19 cellular contexts compared by ENCODE assay signal in the genomic region with DNA sequence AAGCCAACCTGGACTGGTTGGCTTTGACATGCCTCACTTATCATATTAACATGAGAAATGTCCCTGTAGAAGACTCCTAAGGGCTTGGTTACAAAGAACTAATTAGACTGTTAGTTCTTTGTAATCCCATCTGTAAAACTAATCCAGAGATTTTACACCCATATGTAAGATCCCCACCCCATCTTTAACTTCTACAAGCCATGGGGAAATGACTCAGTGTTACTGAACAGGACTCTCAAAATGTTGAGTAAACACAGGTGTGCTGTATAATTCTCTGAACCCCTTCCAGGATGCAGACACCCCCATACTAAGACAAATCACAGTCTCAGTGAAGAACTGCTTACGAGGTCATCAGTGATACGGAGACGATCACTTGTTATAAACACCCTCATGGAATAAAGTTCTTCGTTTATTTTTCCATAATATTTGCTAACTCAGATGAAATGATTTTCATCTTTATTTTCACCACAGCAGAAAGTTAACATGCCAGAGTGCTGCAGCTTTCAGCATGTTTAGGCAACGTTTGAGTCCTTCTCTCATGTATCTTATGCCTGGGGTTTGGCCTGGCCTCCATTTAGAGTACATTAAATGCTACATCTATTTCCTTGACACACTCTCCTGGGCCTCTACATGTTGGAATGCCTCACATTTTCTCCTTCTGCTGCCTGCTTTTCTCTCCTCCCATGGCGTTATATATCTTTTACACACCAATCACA. TPM values are rescaled to one million over a fixed set of nuclear protein-coding genes. Genes with fewer than 3 reads are reported as not detected.
"Had no signal": no experiment of that assay in that cellular context is flagged by ENCODE, and none has a peak within 500 bp of the region (broad histone marks: within the 10 kb centered on the region; RNA-seq: fewer than 3 reads in every experiment).

No MANE protein-coding gene starts in this region.

- H3K4me2 ChIP-seq: neural progenitor cell had no signal

- H3K4me3 ChIP-seq: neural progenitor cell, pancreas, sigmoid colon, thoracic aorta, upper lobe of left lung had no signal

- H2AFZ ChIP-seq: neural progenitor cell had no signal

- H3K9ac ChIP-seq: neural progenitor cell had no signal

- H3K4me1 ChIP-seq: neural progenitor cell, pancreas, upper lobe of left lung had no signal

- H3K9me3 ChIP-seq: pancreas, sigmoid colon, thoracic aorta, upper lobe of left lung had no signal

- H3K27me3 Mint-ChIP-seq: dendritic cell treated with granulocyte-macrophage colony-stimulating factor and Interleukin-4, amounts not matched to agents 40 ng/mL and 50 ng/mL, for 4 days; stimulated activated naive B cell treated with anti-CD40 and anti-IgM and Interleukin-4, amounts not matched to agents 10 μg/mL and 1 μg/mL and 100 μg/mL, for 72 hours had no signal

- H3K27me3 ChIP-seq: neural progenitor cell, pancreas, sigmoid colon, upper lobe of left lung had no signal

- H3K27ac ChIP-seq: neural progenitor cell, pancreas, sigmoid colon, thoracic aorta, upper lobe of left lung had no signal

- DNase-seq: activated CD4-positive, alpha-beta T cell treated with anti-CD3 and anti-CD28 coated beads, Interleukin-2, amount 50 U/mL, for 1 hour; activated CD4-positive, CD25-positive, alpha-beta regulatory T cell treated with anti-CD3 and anti-CD28 coated beads, Interleukin-2, amount 50 U/mL, for 72 hours; activated CD8-positive, alpha-beta memory T cell treated with anti-CD3 and anti-CD28 coated beads, Interleukin-2, amount 50 U/mL, for 4 hours; activated effector memory CD4-positive, alpha-beta T cell treated with anti-CD3 and anti-CD28 coated beads, Interleukin-2, amount 50 U/mL, for 16 hours; activated naive CD4-positive, alpha-beta T cell treated with anti-CD3 and anti-CD28 coated beads, Interleukin-2, amount 50 U/mL, for 16 hours; activated T-cell treated with anti-CD3 and anti-CD28 coated beads, Interleukin-2, amount 50 U/mL, for 48 hours; aorta; cerebellar nuclear complex; effector CD8-positive, alpha-beta T cell; kidney; pancreas; sigmoid colon; stimulated activated CD4-positive, alpha-beta T cell treated with anti-CD3 and anti-CD28 coated beads, Interleukin-4, amount 100 ng/mL, for 4 hours; stimulated activated naive B cell treated with anti-CD40 and anti-IgM and Interleukin-4, amounts not matched to agents 10 μg/mL and 1 μg/mL and 100 μg/mL, for 72 hours; upper lobe of left lung had no signal

- H3K9me3 Mint-ChIP-seq: dendritic cell treated with granulocyte-macrophage colony-stimulating factor and Interleukin-4, amounts not matched to agents 40 ng/mL and 50 ng/mL, for 4 days; neural progenitor cell had no signal

- H3K27ac Mint-ChIP-seq: dendritic cell treated with granulocyte-macrophage colony-stimulating factor and Interleukin-4, amounts not matched to agents 40 ng/mL and 50 ng/mL, for 4 days; neural progenitor cell; stimulated activated naive B cell treated with anti-CD40 and anti-IgM and Interleukin-4, amounts not matched to agents 10 μg/mL and 1 μg/mL and 100 μg/mL, for 72 hours had no signal

- H3K36me3 Mint-ChIP-seq: neural progenitor cell had no signal

- H3K4me1 Mint-ChIP-seq: neural progenitor cell had no signal

- ATAC-seq: left lobe of liver; pancreas; stimulated activated naive B cell treated with anti-CD40 and anti-IgM and Interleukin-4, amounts not matched to agents 10 μg/mL and 1 μg/mL and 100 μg/mL, for 72 hours had no signal

- H3K36me3 ChIP-seq: neural progenitor cell, pancreas, sigmoid colon, thoracic aorta, upper lobe of left lung had no signal

- H3K4me3 Mint-ChIP-seq: dendritic cell treated with granulocyte-macrophage colony-stimulating factor and Interleukin-4, amounts not matched to agents 40 ng/mL and 50 ng/mL, for 4 days; neural progenitor cell; stimulated activated naive B cell treated with anti-CD40 and anti-IgM and Interleukin-4, amounts not matched to agents 10 μg/mL and 1 μg/mL and 100 μg/mL, for 72 hours had no signal

RNA-seq across cellular contexts. Expression of a gene that starts 55.3 kb away (rescaled TPM):
- polyA plus RNA-seq: aorta had no signal
